In genomic region chr21:20997308-20997632, GRCh38 we compare ENCODE assay signal across 8 cellular contexts. TPM values are rescaled to one million over a fixed set of nuclear protein-coding genes. Genes with fewer than 3 reads are reported as not detected.
DNase-seq lines count a peak whose midpoint lies in the region; ATAC-seq and TF ChIP-seq lines count a peak whose summit lies in the region.

No MANE protein-coding gene starts in this region.

- no peak overlapping the region for H3K27ac ChIP-seq in H9 (ENCODE audit: insufficient read length, low read depth, low read length)
- H3K27ac ChIP-seq in body of pancreas, result no peak overlapping the region

- H3K27ac Mint-ChIP-seq in H9, result no peak overlapping the region

- no peak overlapping the region for H4K5ac ChIP-seq in H9 (ENCODE audit: insufficient read length, low read depth, low read length)

- DNase-seq in H9 (peak; percentile 36), body of pancreas (peak in 2 of 4 donors; percentile 11 to 13), islet precursor cell (peak; percentile 58), sciatic nerve (ENCODE audit: low spot score) (no peak), DMS153 (lab: John Stamatoyannopoulos, UW) (no peak), omental fat pad (ENCODE audit: low spot score) (no peak), GM10266 (ENCODE audit: extremely low spot score) (no peak)

- peak overlapping the region; percentile 53 to 77 for H3K4me3 Mint-ChIP-seq in H9

- H3K18ac ChIP-seq in H9 (ENCODE audit: insufficient read length, low read depth, low read length), result no peak overlapping the region

- no peaks in the 10 kb centered on the region for H3K9me3 Mint-ChIP-seq in H9

- no peak overlapping the region for H2AK5ac ChIP-seq in H9 (ENCODE audit: insufficient read length, low read length)

- H2BK15ac ChIP-seq in H9 (ENCODE audit: low read depth, low read length), result no peak overlapping the region

- no peak overlapping the region for H3T11ph ChIP-seq in H9 (ENCODE audit: low read length)

- TF ChIP-seq POLR2A in body of pancreas (IDR thresholded peaks at IDR 0.05), result no peak

- H3K4ac ChIP-seq in H9 (ENCODE audit: low read depth, low read length), result no peak overlapping the region

- no peak overlapping the region for H3K56ac ChIP-seq in H9 (ENCODE audit: insufficient read length, low read depth, low read length)

- peak overlapping the region; percentile 71 for H3K4me2 ChIP-seq in H9 (ENCODE audit: insufficient read depth, insufficient read length, low read length)

- no CpG with 5 or more reads among the region's 20 CpGs for WGBS in H9 (ENCODE audit: extremely low coverage, insufficient read length, low lambda C conversion rate)
- WGBS in body of pancreas, 2 donors, result 2 to 3% methylated on average over 5 to 20 of the region's 20 CpGs

- H2BK12ac ChIP-seq in H9 (ENCODE audit: insufficient read length, low read depth, low read length), result no peak overlapping the region

- no peak overlapping the region for H3K4me3 ChIP-seq in body of pancreas

- H3K36me3 Mint-ChIP-seq in H9 (ENCODE audit: insufficient read depth in 1 of 3, low read depth in 3 of 3), result no peaks in the 10 kb centered on the region; a peak in 1 of 7 replicates

- peaks cover 9 to 13% of the 10 kb centered on the region in 2 experiments for H3K4me1 Mint-ChIP-seq in H9

- ATAC-seq in body of pancreas, result peak; percentile 9
- peak; percentile 55 for ATAC-seq in sciatic nerve
- ATAC-seq in omental fat pad (ENCODE audit: low FRiP score), result no peak
- ATAC-seq in GM19351 (IDR thresholded peaks at IDR 0.05; ENCODE audit: unreplicated experiment), result no peak

- no peak overlapping the region for H3K14ac ChIP-seq in H9 (ENCODE audit: insufficient read depth, low read length)

- H2BK20ac ChIP-seq in H9 (ENCODE audit: low read depth, low read length, poor library complexity, severe bottlenecking), result no peak overlapping the region

- H3K9me3 ChIP-seq in H9 (ENCODE audit: control insufficient read depth, low read depth, low read length), result no peaks in the 10 kb centered on the region
- H3K9me3 ChIP-seq in body of pancreas, result no peaks in the 10 kb centered on the region

- H3K27me3 ChIP-seq in H9 (ENCODE audit: insufficient read depth, low read length), result peaks cover 6% of the 10 kb centered on the region; the same call in 1 of the 2 replicates
- no peaks in the 10 kb centered on the region for H3K27me3 ChIP-seq in body of pancreas

- peaks cover 14% of the 10 kb centered on the region for H3K23me2 ChIP-seq in H9 (ENCODE audit: insufficient read length, low read depth, low read length, poor library complexity, severe bottlenecking)

- H3K79me1 ChIP-seq in H9 (ENCODE audit: insufficient read depth, low read depth, low read length, poor library complexity, severe bottlenecking), result no peaks in the 10 kb centered on the region

- H4K8ac ChIP-seq in H9 (replicated peaks; ENCODE audit: insufficient read length, low read depth, low read length), result no peak overlapping the region

- peak overlapping the region; percentile 7 for H2AFZ ChIP-seq in H9 (ENCODE audit: low read length)

- intact Hi-C loops in body of pancreas (cut with DNase I) (no loop called here), sciatic nerve (cut with DNase I) (no loop called here)

- no peaks in the 10 kb centered on the region for H3K36me3 ChIP-seq in body of pancreas (replicated peaks in 1 of 2; ENCODE audit: insufficient read depth in 1 of 2, low read depth in 2 of 2)

- no peak overlapping the region for H4K91ac ChIP-seq in H9 (ENCODE audit: insufficient read length, low read depth, low read length)

- no peak overlapping the region for H2BK120ac ChIP-seq in H9 (ENCODE audit: low read depth, low read length, poor library complexity, severe bottlenecking)

- H3K4me1 ChIP-seq in H9 (ENCODE audit: insufficient read depth, low read length) (0 out of 2 replicates have a peak, but pooled peaks cover 2% of the 10 kb centered on the region), body of pancreas (peaks cover 16% of the 10 kb centered on the region)

- no peak overlapping the region for H3K23ac ChIP-seq in H9 (ENCODE audit: insufficient read length, low read depth, low read length)

- H4K20me1 ChIP-seq in H9 (ENCODE audit: control insufficient read depth, insufficient read depth, insufficient read length), result no peaks in the 10 kb centered on the region

- no peak overlapping the region for H2BK5ac ChIP-seq in H9 (ENCODE audit: insufficient read length, low read length)

- no peak overlapping the region for H3K9ac ChIP-seq in H9 (ENCODE audit: extremely low read depth, insufficient read length, low read length)

- TF ChIP-seq CTCF in H9 (conservative IDR thresholded peaks at IDR 0.05) (no peak), body of pancreas (IDR thresholded peaks at IDR 0.05) (no peak), omental fat pad (IDR thresholded peaks at IDR 0.05) (no peak), GM10266 (IDR thresholded peaks at IDR 0.05; ENCODE audit: control insufficient read depth, insufficient read depth, low read depth, missing control alignments) (no peak)

- H3K79me2 ChIP-seq in H9 (ENCODE audit: insufficient read depth, low read length), result no peaks in the 10 kb centered on the region

- H3K27me3 Mint-ChIP-seq in H9 (ENCODE audit: low read depth), result peaks cover 29% of the 10 kb centered on the region

RNA-seq across cellular contexts. Expression of gene NCAM2, which starts 0.9 kb away (rescaled TPM):
- total RNA-seq in H9 (2021), result 2.2 and 2.6 TPM in 2 replicates
- total RNA-seq in body of pancreas, result under 1 TPM; under 0.01 to 0.26 TPM
- 41.2 TPM for total RNA-seq in sciatic nerve
- total RNA-seq in omental fat pad, result 1 to 10 TPM in 3 of 4 donors, under 1 TPM in 1; 0.31 to 2.3 (median 1.7) TPM

Comparison
In these comparisons a context has a peak if more than half of its experiments do, and no peak if none do; other contexts are left out.
1. DNase-seq: peak in H9 (single experiment) and islet precursor cell (single experiment); none in sciatic nerve (single experiment), DMS153 (single experiment), omental fat pad (single experiment) and GM10266 (single experiment).
2. ATAC-seq: peak in body of pancreas (single experiment) and sciatic nerve (single experiment); none in omental fat pad (single experiment) and GM19351 (single experiment).
3. RNA of gene NCAM2, which starts 0.9 kb away (total RNA-seq): 41.2 TPM in sciatic nerve (single experiment); 2.2 to 2.6 TPM in H9, 0.31 to 2.3 TPM in omental fat pad and under 0.01 to 0.26 TPM in body of pancreas; every median in the first group is over 10 times any median in the second.